Comparison of ENCODE assay signal across 8 cellular contexts in genomic region chr22:20549232-20549841, GRCh38. TPM values are rescaled to one million over a fixed set of nuclear protein-coding genes. Genes with fewer than 3 reads are reported as not detected.
DNase-seq lines count a peak whose midpoint lies in the region; TF ChIP-seq lines count a peak whose summit lies in the region.

No MANE protein-coding gene starts in this region.

- H3K9ac ChIP-seq in endodermal cell (ENCODE audit: extremely low read depth, low read length, poor library complexity, severe bottlenecking) (no peak overlapping the region), rectal smooth muscle tissue (ENCODE audit: low read length) (no peak overlapping the region)

- no peak overlapping the region for H3K4me3 ChIP-seq in H7 (ENCODE audit: insufficient read depth, low read depth, low read length)
- H3K4me3 ChIP-seq in endodermal cell (ENCODE audit: low read length), result no peak overlapping the region
- no peak overlapping the region for H3K4me3 ChIP-seq in rectal smooth muscle tissue (ENCODE audit: low read length)
- no peak overlapping the region for H3K4me3 ChIP-seq in Caco-2 (ENCODE audit: low read depth, low read length)

- H3K9me3 ChIP-seq in endodermal cell (ENCODE audit: control insufficient read depth, low read length) (no peaks in the 10 kb centered on the region), Caco-2 (no peaks in the 10 kb centered on the region)

- POLR2A ChIA-PET in Caco-2 (lab: Charles Lee) (no interaction called here), HEK293T (lab: Yijun Ruan, JAX) (no interaction called here)

- CTCF ChIA-PET in Caco-2 (lab: Charles Lee), result interaction anchor here (0.7 kb wide), 1 partner anchor 19 kb away, joined by 6 read pairs; no protein-coding TSS in a partner anchor
- CTCF ChIA-PET in HEK293T (lab: Yijun Ruan, JAX), result no interaction called here

- BruUV-seq in Caco-2 (replicated peaks; lab: Mats Ljungman, UMichigan), result no TSS peak

- intact Hi-C loops in Caco-2 (cut with micrococcal nuclease; ENCODE audit: unreplicated experiment), result no loop called here

- no peak for TF ChIP-seq CTCF in endodermal cell (conservative IDR thresholded peaks at IDR 0.05)
- TF ChIP-seq CTCF in Caco-2 (IDR thresholded peaks at IDR 0.05; ENCODE audit: insufficient read depth in 1 of 2, low read depth in 1 of 2, low read length in 1 of 2, severe bottlenecking in 1 of 2, unreplicated experiment in 1 of 2), result no peak

- H3K27me3 Mint-ChIP-seq in endodermal cell (ENCODE audit: insufficient read depth) (no peaks in the 10 kb centered on the region), Caco-2 (ENCODE audit: insufficient read depth, unreplicated experiment) (no peaks in the 10 kb centered on the region)

- H3K27ac Mint-ChIP-seq in endodermal cell, result peak overlapping the region; percentile 55
- H3K27ac Mint-ChIP-seq in Caco-2 (ENCODE audit: unreplicated experiment), result no peak overlapping the region

- H3K27me3 ChIP-seq in H7 (ENCODE audit: control insufficient read depth, insufficient read depth, low read length) (no peaks in the 10 kb centered on the region), endodermal cell (ENCODE audit: control insufficient read depth, insufficient read depth, low read length, poor library complexity, severe bottlenecking) (no peaks in the 10 kb centered on the region), rectal smooth muscle tissue (ENCODE audit: control insufficient read depth, insufficient read depth, low read length) (no peaks in the 10 kb centered on the region), Caco-2 (replicated peaks; ENCODE audit: control insufficient read depth, insufficient read depth, low read length) (no peaks in the 10 kb centered on the region)

- no peak overlapping the region for H3K27ac ChIP-seq in endodermal cell (ENCODE audit: low read depth, low read length)
- H3K27ac ChIP-seq in rectal smooth muscle tissue (ENCODE audit: low read depth, low read length), result peak overlapping the region; percentile 98

- H3K4me1 ChIP-seq in endodermal cell (ENCODE audit: control insufficient read depth, insufficient read depth, low read length) (no peaks in the 10 kb centered on the region), rectal smooth muscle tissue (ENCODE audit: control insufficient read depth, insufficient read depth, low read length) (peaks cover 40% of the 10 kb centered on the region), Caco-2 (peaks cover 13% of the 10 kb centered on the region; the same call in 1 of the 2 replicates)

- H3K9me3 Mint-ChIP-seq in endodermal cell (no peaks in the 10 kb centered on the region), Caco-2 (ENCODE audit: unreplicated experiment) (no peaks in the 10 kb centered on the region)

- H3K36me3 ChIP-seq in H7 (replicated peaks; ENCODE audit: control insufficient read depth, insufficient read depth, low read length), result peaks cover 12% of the 10 kb centered on the region
- H3K36me3 ChIP-seq in endodermal cell (ENCODE audit: control insufficient read depth, insufficient read depth, low read length), result peaks cover 41% of the 10 kb centered on the region
- H3K36me3 ChIP-seq in rectal smooth muscle tissue (ENCODE audit: control insufficient read depth, insufficient read depth, low read length), result peaks cover 6% of the 10 kb centered on the region
- no peaks in the 10 kb centered on the region; the same call in 1 of the 2 replicates for H3K36me3 ChIP-seq in Caco-2 (ENCODE audit: control insufficient read depth, insufficient read depth, low read length)

- H3K4me1 Mint-ChIP-seq in endodermal cell (peaks cover 13% of the 10 kb centered on the region), Caco-2 (ENCODE audit: low read depth, unreplicated experiment) (peaks cover 11% of the 10 kb centered on the region)

- H3K36me3 Mint-ChIP-seq in endodermal cell (ENCODE audit: low read depth) (peaks cover 20% of the 10 kb centered on the region), Caco-2 (ENCODE audit: insufficient read depth, unreplicated experiment) (peaks cover 46% of the 10 kb centered on the region)

- 94 to 100% methylated on average over 2 to 7 of the region's 7 CpGs for WGBS in endodermal cell (ENCODE audit: insufficient coverage in 1 of 2, insufficient read length in 1 of 2), 2 experiments

- H3K4me3 Mint-ChIP-seq in endodermal cell (no peak overlapping the region), Caco-2 (ENCODE audit: unreplicated experiment) (no peak overlapping the region)

- DNase-seq in H7 (peak; percentile 51), endodermal cell (no peak), Caco-2 (no peak), DMS153 treated with DMSO at 0.1 percent for 48 hours (lab: John Stamatoyannopoulos, UW; ENCODE audit: unreplicated experiment) (no peak), HEK293T (ENCODE audit: extremely low spot score) (no peak), NCI-H1092 treated with DMSO at 0.1 percent for 48 hours (lab: John Stamatoyannopoulos, UW) (no peak)
- DNase-seq in activated CD4-positive, alpha-beta T cell treated with anti-CD3 and anti-CD28 coated beads for 48 hours, result peak; percentile 51

TF ChIP-seq in HEK293T, 16 proteins besides CTCF, POLR2A, EP300 and RAD21:
- TF ChIP-seq BHLHE40 (IDR thresholded peaks at IDR 0.05; ENCODE audit: borderline replicate concordance) (no peak), NFRKB (IDR thresholded peaks at IDR 0.05) (no peak), L3MBTL2 (conservative IDR thresholded peaks at IDR 0.05) (no peak), CTBP1 (IDR thresholded peaks at IDR 0.05; ENCODE audit: borderline replicate concordance) (no peak), PKNOX1 (IDR thresholded peaks at IDR 0.05) (no peak), LEF1 (IDR thresholded peaks at IDR 0.05; ENCODE audit: borderline replicate concordance) (no peak), FOXA1 (IDR thresholded peaks at IDR 0.05) (no peak), SP1 (IDR thresholded peaks at IDR 0.05) (no peak)
TF ChIP-seq in HEK293T: peak in this region for 0.

RNA-seq across cellular contexts. Expression of gene MED15, which starts 41.9 kb away (rescaled TPM):
- 24.4 and 25.3 TPM in 2 replicates for total RNA-seq in H7 (2014; rRNA removed; shearing (Covaris generic))
- total RNA-seq in endodermal cell (10 to 100 TPM; 61.4 to 62.7 TPM), Caco-2 (2022) (94.7 and 104 TPM in 2 replicates)
- 49.1 TPM for polyA plus RNA-seq in endodermal cell (2013, experiment 1 of 2)
- polyA plus RNA-seq in endodermal cell (2013, experiment 2 of 2), result 45.9 TPM

RNA-seq across cellular contexts. Expression of gene KLHL22, which starts 53.7 kb away (rescaled TPM):
- total RNA-seq in H7 (2014; rRNA removed; shearing (Covaris generic)), result 21.4 and 28.9 TPM in 2 replicates
- total RNA-seq in endodermal cell (10 to 100 TPM; 26.5 to 32.8 TPM), Caco-2 (2022) (20.9 and 24.4 TPM in 2 replicates)
- polyA plus RNA-seq in endodermal cell (2013, experiment 1 of 2), result 23.7 TPM
- polyA plus RNA-seq in endodermal cell (2013, experiment 2 of 2), result 23.3 TPM

Comparison
In these comparisons a context has a peak if more than half of its experiments do, and no peak if none do; other contexts are left out.
1. DNase-seq: peak in H7 (single experiment) and activated CD4-positive, alpha-beta T cell treated with anti-CD3 and anti-CD28 coated beads for 48 hours (single experiment); none in endodermal cell (single experiment), Caco-2 (0 of 2), DMS153 treated with DMSO at 0.1 percent for 48 hours (single experiment), HEK293T (single experiment) and NCI-H1092 treated with DMSO at 0.1 percent for 48 hours (single experiment).